Comparison of ENCODE assay signal across 11 cellular contexts in the genomic region with DNA sequence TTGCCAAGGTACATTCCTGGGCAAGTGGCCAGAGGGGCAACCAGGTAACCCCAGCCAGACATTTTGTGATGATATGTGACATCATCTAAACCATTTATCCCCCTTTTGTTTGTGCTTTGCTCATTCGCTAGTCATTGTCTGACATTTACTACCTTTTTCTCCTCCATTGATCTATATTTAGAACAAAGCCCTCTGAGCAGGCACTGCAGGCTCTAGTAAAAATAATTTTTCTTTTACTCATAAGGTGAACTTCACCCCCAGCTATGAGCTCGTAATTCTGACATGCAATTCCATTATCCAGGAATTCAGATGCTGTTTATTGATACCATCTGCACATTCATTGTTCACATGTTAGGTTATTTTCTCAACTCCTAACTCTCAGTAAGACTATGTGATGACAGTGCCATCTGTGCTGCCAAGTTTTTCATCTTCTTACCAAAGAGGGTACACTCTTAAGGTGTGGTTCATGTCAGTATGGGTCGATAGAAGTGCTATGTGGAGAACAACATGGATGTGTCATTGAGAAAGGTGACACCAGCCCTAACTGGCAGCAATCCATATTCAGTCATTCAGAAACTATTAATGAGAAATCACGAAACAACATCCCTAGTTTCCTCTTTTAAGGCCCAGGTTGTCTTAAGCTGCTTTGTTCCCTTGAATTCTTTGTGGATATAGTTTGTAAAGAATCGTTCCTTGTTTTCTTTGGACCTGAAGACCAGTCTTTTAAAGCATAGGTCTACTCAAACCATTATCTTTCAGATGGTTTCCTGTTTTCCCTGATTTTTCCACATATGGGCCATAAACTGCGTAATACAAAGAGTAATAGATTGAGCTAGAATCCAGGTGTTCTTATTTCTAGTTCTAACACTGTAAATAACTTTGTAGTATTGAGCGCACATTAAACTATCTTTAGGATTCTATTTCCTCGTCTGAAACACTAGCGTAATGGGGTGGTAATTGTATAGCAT.
DNase-seq lines count a peak whose midpoint lies in the region; ATAC-seq and TF ChIP-seq lines count a peak whose summit lies in the region.
"Had no signal": no experiment of that assay in that cellular context is flagged by ENCODE, and none has a peak within 500 bp of the region (broad histone marks: within the 10 kb centered on the region; RNA-seq: fewer than 3 reads in every experiment).

No MANE protein-coding gene starts in this region.

- intact Hi-C loops in sciatic nerve (cut with DNase I) = no loop called here

- TF ChIP-seq CTCF in astrocyte of the cerebellum (IDR thresholded peaks at IDR 0.05; ENCODE audit: low read depth, low read length, missing control alignments) = no peak

- ATAC-seq in sciatic nerve (no peak), HG03159 (IDR thresholded peaks at IDR 0.05; ENCODE audit: unreplicated experiment) (no peak)

- in situ Hi-C loops in astrocyte of the cerebellum (cut with HindIII; ENCODE audit: low sequenced_read_pairs) = no loop called here

- DNase-seq in AG08396 (ENCODE audit: low spot score) = peak; percentile 42
- peak; percentile 58 for DNase-seq in HT-29 (ENCODE audit: low spot score)
- peak; percentile 78 for DNase-seq in astrocyte of the cerebellum (ENCODE audit: low read depth)
- DNase-seq in kidney glomerular epithelial cell (lab: John Stamatoyannopoulos, UW) = peak; percentile 76
- DNase-seq in sciatic nerve (ENCODE audit: low spot score) = no peak
- no peak for DNase-seq in NOMO-1 treated with dmso at 0.1 percent for 144 hours (lab: John Stamatoyannopoulos, UW; ENCODE audit: unreplicated experiment)
- DNase-seq in central memory CD4-positive, alpha-beta T cell = no peak
- DNase-seq: CD4-positive, alpha-beta memory T cell; NCI-H1436 treated with DMSO at 0.1 percent for 48 hours had no signal

- no peak overlapping the region for H3K4me3 ChIP-seq in astrocyte of the cerebellum (ENCODE audit: low read depth, low read length)
- H3K4me3 ChIP-seq: cardiac muscle cell had no signal

Comparison
In these comparisons a context has a peak if more than half of its experiments do, and no peak if none do; other contexts are left out.
1. DNase-seq: peak in AG08396 (single experiment), HT-29 (single experiment), astrocyte of the cerebellum (single experiment) and kidney glomerular epithelial cell (single experiment); none in sciatic nerve (single experiment), NOMO-1 treated with dmso at 0.1 percent for 144 hours (single experiment) and central memory CD4-positive, alpha-beta T cell (single experiment).